ENCODE assay signal across 10 cellular contexts in genomic region chr4:5812506-5813229, GRCh38.
DNase-seq lines count a peak whose midpoint lies in the region; TF ChIP-seq lines count a peak whose summit lies in the region.
"Had no signal": no experiment of that assay in that cellular context is flagged by ENCODE, and none has a peak within 500 bp of the region (broad histone marks: within the 10 kb centered on the region; RNA-seq: fewer than 3 reads in every experiment).

No MANE protein-coding gene starts in this region.

- peaks cover 74% of the 10 kb centered on the region for H3K36me3 ChIP-seq in adipocyte (ENCODE audit: control insufficient read depth, insufficient read depth, low read length, severe bottlenecking)
- H3K36me3 ChIP-seq in left ventricle myocardium inferior = peaks cover 39% of the 10 kb centered on the region

- H3K27me3 ChIP-seq in adipocyte (replicated peaks; ENCODE audit: control insufficient read depth, insufficient read depth, low read length) (no peaks in the 10 kb centered on the region), left ventricle myocardium inferior (ENCODE audit: low read depth) (no peaks in the 10 kb centered on the region)
- H3K27me3 ChIP-seq: BLaER1 treated with 17β-estradiol and CSF1 and Interleukin-3, amounts not matched to agents 10 nM and 100 nM had no signal

- POLR2A ChIA-PET in HEK293T (lab: Yijun Ruan, JAX) = no interaction called here

- DNase-seq in DMS153 (lab: John Stamatoyannopoulos, UW) (peak; percentile 0), DMS153 treated with DMSO at 0.1 percent for 48 hours (lab: John Stamatoyannopoulos, UW; ENCODE audit: unreplicated experiment) (no peak), HEK293T (ENCODE audit: extremely low spot score) (peak; percentile 69), NCI-H2196 treated with DMSO at 0.1 percent for 48 hours (lab: John Stamatoyannopoulos, UW; ENCODE audit: unreplicated experiment) (peak; percentile 55), adipocyte (ENCODE audit: low read depth) (peak; percentile 88), left ventricle myocardium inferior (no peak), retinal pigment epithelial cell (ENCODE audit: low read depth) (no peak), ecto neural progenitor cell (ENCODE audit: low spot score) (no peak)
- DNase-seq: activated naive CD8-positive, alpha-beta T cell treated with anti-CD3 and anti-CD28 coated beads, Interleukin-2, amount 10 ng/mL, durations not matched to agents 7 days and 5 days had no signal

- H3K9me3 ChIP-seq in adipocyte (ENCODE audit: control insufficient read depth, low read length) = no peaks in the 10 kb centered on the region
- peaks cover 15% of the 10 kb centered on the region for H3K9me3 ChIP-seq in left ventricle myocardium inferior (replicated peaks)

- CTCF ChIA-PET in HEK293T (lab: Yijun Ruan, JAX) = interaction anchor here (0.6 to 1.1 kb wide), 6 partner anchors 10 to 414 kb away, joined by 3 to 7 read pairs (median 3); no protein-coding TSS in a partner anchor

- H3K4me1 ChIP-seq in adipocyte (ENCODE audit: control insufficient read depth, insufficient read depth, low read length) (no peaks in the 10 kb centered on the region), left ventricle myocardium inferior (no peaks in the 10 kb centered on the region)

- no peak overlapping the region for H3K4me3 ChIP-seq in adipocyte (ENCODE audit: low read length)
- H3K4me3 ChIP-seq in left ventricle myocardium inferior = no peak overlapping the region
- H3K4me3 ChIP-seq in retinal pigment epithelial cell (ENCODE audit: low read length) = no peak overlapping the region
- H3K4me3 ChIP-seq: BLaER1 treated with 17β-estradiol and CSF1 and Interleukin-3, amounts not matched to agents 10 nM and 100 nM had no signal

- intact Hi-C loops in left ventricle myocardium inferior (cut with micrococcal nuclease) = no loop called here

- no peak overlapping the region for H3K9ac ChIP-seq in adipocyte (ENCODE audit: low read length)

- peak; percentile 76 for TF ChIP-seq CTCF in left ventricle myocardium inferior (IDR thresholded peaks at IDR 0.05; ENCODE audit: borderline replicate concordance)
- peak; percentile 79 for TF ChIP-seq CTCF in retinal pigment epithelial cell (conservative IDR thresholded peaks at IDR 0.05; ENCODE audit: low read depth, low read length)

- H3K27ac ChIP-seq in left ventricle myocardium inferior (replicated peaks) = no peak overlapping the region

TF ChIP-seq in HEK293T, 16 proteins besides CTCF, POLR2A, EP300 and RAD21:
- TF ChIP-seq SUZ12 (IDR thresholded peaks at IDR 0.05) (no peak), FOXK2 (IDR thresholded peaks at IDR 0.05) (no peak), PKNOX1 (IDR thresholded peaks at IDR 0.05) (no peak), L3MBTL2 (conservative IDR thresholded peaks at IDR 0.05) (no peak), ARNT (IDR thresholded peaks at IDR 0.05) (no peak), LEF1 (IDR thresholded peaks at IDR 0.05; ENCODE audit: borderline replicate concordance) (no peak), HDGF (IDR thresholded peaks at IDR 0.05; ENCODE audit: borderline replicate concordance) (no peak), FOXM1 (IDR thresholded peaks at IDR 0.05; ENCODE audit: borderline replicate concordance) (no peak), BHLHE40 (IDR thresholded peaks at IDR 0.05; ENCODE audit: borderline replicate concordance) (no peak), NFRKB (IDR thresholded peaks at IDR 0.05) (no peak), ELF4 (IDR thresholded peaks at IDR 0.05) (no peak), SP1 (IDR thresholded peaks at IDR 0.05) (no peak), TARDBP (IDR thresholded peaks at IDR 0.05) (no peak), CTBP1 (IDR thresholded peaks at IDR 0.05; ENCODE audit: borderline replicate concordance) (no peak), FOXA1 (IDR thresholded peaks at IDR 0.05) (no peak), ZNF384 (IDR thresholded peaks at IDR 0.05) (no peak)

Comparison
In these comparisons a context has a peak if more than half of its experiments do, and no peak if none do; other contexts are left out.
1. DNase-seq: peak in DMS153 (single experiment), HEK293T (single experiment), NCI-H2196 treated with DMSO at 0.1 percent for 48 hours (single experiment) and adipocyte (single experiment); none in DMS153 treated with DMSO at 0.1 percent for 48 hours (single experiment), left ventricle myocardium inferior (single experiment), retinal pigment epithelial cell (single experiment) and ecto neural progenitor cell (single experiment).